Comparison of ENCODE assay signal across 1 cellular context in the genomic region with DNA sequence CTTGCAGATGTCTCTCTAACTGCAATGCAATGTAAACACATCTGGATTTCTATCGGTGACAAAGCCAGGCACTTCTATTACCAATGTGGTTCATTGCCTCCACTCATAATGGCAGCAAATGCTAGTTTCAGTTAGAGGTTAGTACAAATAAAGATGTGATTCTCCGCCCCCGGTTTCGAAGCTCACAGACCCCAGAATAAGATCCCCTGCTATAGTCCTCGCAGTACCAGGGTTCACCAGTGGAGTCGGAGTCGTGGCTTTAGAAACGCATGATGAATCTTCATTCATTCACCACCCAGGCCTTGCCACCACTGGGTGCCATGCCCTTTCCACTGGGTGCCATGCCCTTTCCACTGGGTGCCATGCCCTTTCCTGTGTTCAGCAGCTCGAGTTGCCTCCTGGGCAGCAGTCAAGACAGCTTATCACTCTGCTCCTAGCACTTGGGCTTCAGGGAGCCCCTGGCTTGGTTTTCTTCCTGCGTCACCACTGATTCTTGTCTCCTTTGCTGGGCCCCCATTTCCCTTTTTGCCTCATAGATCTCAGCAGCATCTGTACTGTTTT.
TF ChIP-seq lines count a peak whose summit lies in the region.

No MANE protein-coding gene starts in this region.

TF ChIP-seq in WTC11, 78 proteins besides CTCF, POLR2A, EP300 and RAD21:
- TF ChIP-seq ZNF671 (CRISPR knock-in tag; IDR thresholded peaks at IDR 0.05) (no peak), ATF6 (CRISPR knock-in tag; IDR thresholded peaks at IDR 0.05) (no peak), ZBTB43 (CRISPR knock-in tag; IDR thresholded peaks at IDR 0.05) (no peak), CREB1 (CRISPR knock-in tag; IDR thresholded peaks at IDR 0.05) (no peak), ARID4B (CRISPR knock-in tag; IDR thresholded peaks at IDR 0.05; ENCODE audit: borderline replicate concordance) (no peak), IRF2 (CRISPR knock-in tag; IDR thresholded peaks at IDR 0.05; ENCODE audit: borderline replicate concordance, low read depth) (no peak), ZNF263 (CRISPR knock-in tag; IDR thresholded peaks at IDR 0.05; ENCODE audit: low read depth) (no peak), ZNF138 (CRISPR knock-in tag; conservative IDR thresholded peaks at IDR 0.05) (no peak), ZSCAN18 (CRISPR knock-in tag; IDR thresholded peaks at IDR 0.05) (no peak), ZNF317 (CRISPR knock-in tag; IDR thresholded peaks at IDR 0.05; ENCODE audit: borderline replicate concordance, low read depth) (no peak), ATF1 (CRISPR knock-in tag; IDR thresholded peaks at IDR 0.05) (no peak), NFATC4 (CRISPR knock-in tag; IDR thresholded peaks at IDR 0.05) (no peak)
- TF ChIP-seq, protein P1, sequence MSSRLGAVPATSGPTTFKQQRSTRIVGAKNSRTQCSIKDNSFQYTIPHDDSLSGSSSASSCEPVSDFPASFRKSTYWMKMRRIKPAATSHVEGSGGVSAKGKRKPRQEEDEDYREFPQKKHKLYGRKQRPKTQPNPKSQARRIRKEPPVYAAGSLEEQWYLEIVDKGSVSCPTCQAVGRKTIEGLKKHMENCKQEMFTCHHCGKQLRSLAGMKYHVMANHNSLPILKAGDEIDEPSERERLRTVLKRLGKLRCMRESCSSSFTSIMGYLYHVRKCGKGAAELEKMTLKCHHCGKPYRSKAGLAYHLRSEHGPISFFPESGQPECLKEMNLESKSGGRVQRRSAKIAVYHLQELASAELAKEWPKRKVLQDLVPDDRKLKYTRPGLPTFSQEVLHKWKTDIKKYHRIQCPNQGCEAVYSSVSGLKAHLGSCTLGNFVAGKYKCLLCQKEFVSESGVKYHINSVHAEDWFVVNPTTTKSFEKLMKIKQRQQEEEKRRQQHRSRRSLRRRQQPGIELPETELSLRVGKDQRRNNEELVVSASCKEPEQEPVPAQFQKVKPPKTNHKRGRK (CRISPR knock-in tag; IDR thresholded peaks at IDR 0.05; ENCODE audit: borderline replicate concordance) = no peak
- TF ChIP-seq, protein P2, sequence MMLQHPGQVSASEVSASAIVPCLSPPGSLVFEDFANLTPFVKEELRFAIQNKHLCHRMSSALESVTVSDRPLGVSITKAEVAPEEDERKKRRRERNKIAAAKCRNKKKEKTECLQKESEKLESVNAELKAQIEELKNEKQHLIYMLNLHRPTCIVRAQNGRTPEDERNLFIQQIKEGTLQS (CRISPR knock-in tag; conservative IDR thresholded peaks at IDR 0.05) = no peak
- TF ChIP-seq, protein P3, sequence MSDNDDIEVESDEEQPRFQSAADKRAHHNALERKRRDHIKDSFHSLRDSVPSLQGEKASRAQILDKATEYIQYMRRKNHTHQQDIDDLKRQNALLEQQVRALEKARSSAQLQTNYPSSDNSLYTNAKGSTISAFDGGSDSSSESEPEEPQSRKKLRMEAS (CRISPR knock-in tag; IDR thresholded peaks at IDR 0.05) = no peak
